8 cellular contexts compared by ENCODE assay signal in genomic region chr12:105235747-105236476, GRCh38.
DNase-seq lines count a peak whose midpoint lies in the region; ATAC-seq and TF ChIP-seq lines count a peak whose summit lies in the region.

TSS of gene APPL2 (minus strand) at chr12:105236174. CDS start at chr12:105236012, 162 bp downstream.

- peak; percentile 91 for TF ChIP-seq POLR2A in GM19193 (IDR thresholded peaks at IDR 0.05; ENCODE audit: extremely low read depth, insufficient read depth, insufficient read length)

- peak; percentile 66 to 70 for DNase-seq in AML-193 (lab: John Stamatoyannopoulos, UW)
- peak; percentile 46 to 84 for DNase-seq in NCI-H524 (lab: John Stamatoyannopoulos, UW)
- peak; percentile 84 for DNase-seq in activated CD4-positive, alpha-beta T cell treated with anti-CD3 and anti-CD28 coated beads for 48 hours
- peak; percentile 92 for DNase-seq in kidney tubule cell (ENCODE audit: low spot score)
- DNase-seq in stimulated activated CD4-positive, alpha-beta T cell treated with anti-CD3 and anti-CD28 coated beads, Interleukin-1b, Interleukin-23, amount 100 ng/mL, for 24 hours (ENCODE audit: low read depth in 4 of 4, low spot score in 1 of 4) = peak; percentile 66 to 77 (median 73)

- peak within 1 kb of the TSS; percentile 81 for H3K27ac ChIP-seq in cingulate gyrus (ENCODE audit: low read depth, low read length)

- ATAC-seq in HG03439 (IDR thresholded peaks at IDR 0.05; ENCODE audit: unreplicated experiment) = peak; percentile 91

Comparison
In these comparisons a context has a peak if more than half of its experiments do, and no peak if none do; other contexts are left out.
1. Peak in every context shown above with its lines: DNase-seq, ATAC-seq and H3K27ac ChIP-seq.